Comparison of ENCODE assay signal across 1 cellular context in genomic region chr3:184339016-184339415, GRCh38.
TF ChIP-seq lines count a peak whose summit lies in the region.

No MANE protein-coding gene starts in this region.

TF ChIP-seq in H1, 55 proteins besides CTCF, POLR2A, EP300 and RAD21:
- TF ChIP-seq BRCA1 (IDR thresholded peaks at IDR 0.05; ENCODE audit: low read depth, low read length): no peak
- TF ChIP-seq, protein P1, sequence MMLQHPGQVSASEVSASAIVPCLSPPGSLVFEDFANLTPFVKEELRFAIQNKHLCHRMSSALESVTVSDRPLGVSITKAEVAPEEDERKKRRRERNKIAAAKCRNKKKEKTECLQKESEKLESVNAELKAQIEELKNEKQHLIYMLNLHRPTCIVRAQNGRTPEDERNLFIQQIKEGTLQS (IDR thresholded peaks at IDR 0.05; ENCODE audit: insufficient read depth, low read depth, low read length): no peak
- no peak for TF ChIP-seq RFX5 (IDR thresholded peaks at IDR 0.05; ENCODE audit: borderline replicate concordance, low read depth, low read length)
- TF ChIP-seq SIX5 (IDR thresholded peaks at IDR 0.05; ENCODE audit: low read depth, low read length): no peak
- no peak for TF ChIP-seq SP4 (IDR thresholded peaks at IDR 0.05; ENCODE audit: low read length)
- no peak for TF ChIP-seq EZH2 (IDR thresholded peaks at IDR 0.05; ENCODE audit: low read depth, low read length, severe bottlenecking)
- TF ChIP-seq KDM1A (IDR thresholded peaks at IDR 0.05; ENCODE audit: borderline replicate concordance, low read length): no peak
- TF ChIP-seq ZNF274 (IDR thresholded peaks at IDR 0.05; ENCODE audit: borderline replicate concordance, extremely low read depth, low read length): no peak
- no peak for TF ChIP-seq KDM4A (IDR thresholded peaks at IDR 0.05; ENCODE audit: low read depth, low read length, severe bottlenecking)
- no peak for TF ChIP-seq BACH1 (IDR thresholded peaks at IDR 0.05; ENCODE audit: low read length)
- TF ChIP-seq MAFK (IDR thresholded peaks at IDR 0.05; ENCODE audit: low read depth, low read length): no peak
- TF ChIP-seq CBX5 (IDR thresholded peaks at IDR 0.05; ENCODE audit: low read depth, low read length): no peak
- TF ChIP-seq TCF12 (IDR thresholded peaks at IDR 0.05; ENCODE audit: low read depth, low read length): no peak
- no peak for TF ChIP-seq CTBP2 (IDR thresholded peaks at IDR 0.05; ENCODE audit: borderline replicate concordance, insufficient read depth, insufficient read length, low read length)
- no peak for TF ChIP-seq CREB1 (IDR thresholded peaks at IDR 0.05)
- TF ChIP-seq CEBPB (IDR thresholded peaks at IDR 0.05; ENCODE audit: low read depth, low read length): no peak
